Comparison of ENCODE assay signal across 8 cellular contexts in genomic region chr16:4936181-4936990, GRCh38. TPM values are rescaled to one million over a fixed set of nuclear protein-coding genes. Genes with fewer than 3 reads are reported as not detected.
DNase-seq lines count a peak whose midpoint lies in the region; ATAC-seq and TF ChIP-seq lines count a peak whose summit lies in the region.

No MANE protein-coding gene starts in this region.

- H3K9ac ChIP-seq in rectal smooth muscle tissue (ENCODE audit: low read length), result peak overlapping the region; percentile 49

- H3K4me3 ChIP-seq in rectal smooth muscle tissue (ENCODE audit: low read length), result peak overlapping the region; percentile 79

- peak; percentile 60 for TF ChIP-seq CTCF in VCaP (conservative IDR thresholded peaks at IDR 0.05)

- DNase-seq in Right ventricle myocardium inferior (ENCODE audit: missing footprints), result peak; percentile 68
- no peak for DNase-seq in cardiac septum (ENCODE audit: low spot score)
- peak; percentile 25 for DNase-seq in germinal center (ENCODE audit: low spot score)
- DNase-seq in cerebellum (ENCODE audit: low spot score), result no peak
- DNase-seq in putamen (ENCODE audit: low spot score), result no peak
- DNase-seq in caudate nucleus (lab: John Stamatoyannopoulos, UW), result no peak

- H3K27ac ChIP-seq in VCaP (peak overlapping the region; percentile 55; the same call in 1 of the 2 replicates), rectal smooth muscle tissue (ENCODE audit: low read depth, low read length) (no peak overlapping the region), caudate nucleus (ENCODE audit: low read depth, low read length) (no peak overlapping the region)

- peak; percentile 21 for ATAC-seq in Right ventricle myocardium inferior

- H3K36me3 ChIP-seq in rectal smooth muscle tissue (ENCODE audit: control insufficient read depth, insufficient read depth, low read length), result no peaks in the 10 kb centered on the region

- no peaks in the 10 kb centered on the region for H3K4me1 ChIP-seq in rectal smooth muscle tissue (ENCODE audit: control insufficient read depth, insufficient read depth, low read length)

- intact Hi-C loops in Right ventricle myocardium inferior (cut with DNase I), result loop anchor here (5.0 kb wide), 2 partner anchors 54 to 134 kb away; partner anchors contain the start of gene ROGDI
- intact Hi-C loops in cardiac septum (cut with DNase I), result no loop called here

- H3K27me3 ChIP-seq in rectal smooth muscle tissue (ENCODE audit: control insufficient read depth, insufficient read depth, low read length), result no peaks in the 10 kb centered on the region

RNA-seq across cellular contexts. Expression of gene PPL, which starts 0.6 kb away (rescaled TPM):
- total RNA-seq in Right ventricle myocardium inferior (20.2 TPM), cardiac septum (5.6 TPM), cerebellum (3.3 TPM)

RNA-seq across cellular contexts. Expression of gene SEC14L5, which starts 21.7 kb away (rescaled TPM):
- 23.5 TPM for total RNA-seq in Right ventricle myocardium inferior
- total RNA-seq in cardiac septum, result 0.70 TPM
- total RNA-seq in cerebellum, result 0.82 TPM

Comparison
In these comparisons a context has a peak if more than half of its experiments do, and no peak if none do; other contexts are left out.
1. DNase-seq: peak in Right ventricle myocardium inferior (single experiment) and germinal center (single experiment); none in cardiac septum (single experiment), cerebellum (single experiment), putamen (single experiment) and caudate nucleus (0 of 61).
2. RNA of gene SEC14L5, which starts 21.7 kb away (total RNA-seq): 23.5 TPM in Right ventricle myocardium inferior (single experiment); 0.82 TPM in cerebellum (single experiment) and 0.70 TPM in cardiac septum (single experiment); every median in the first group is over 10 times any median in the second.